7 cellular contexts compared by ENCODE assay signal in genomic region chr13:32031025-32031814, GRCh38.
A peak's percentile ranks its signal among the peaks of the same experiment; 100 is the strongest.
DNase-seq lines count a peak whose midpoint lies in the region; ATAC-seq and TF ChIP-seq lines count a peak whose summit lies in the region.

TSS of gene FRY (plus strand) at chr13:32031774. CDS start at chr13:32031796, 22 bp downstream.

- ATAC-seq in HG02763 (IDR thresholded peaks at IDR 0.05; ENCODE audit: unreplicated experiment), result peak; percentile 68
- ATAC-seq in central memory CD8-positive, alpha-beta T cell (replicated peaks; ENCODE audit: extremely low read depth, poor library complexity, severe bottlenecking), result peak; percentile 58

- DNase-seq in NCI-H1694 (lab: John Stamatoyannopoulos, UW) (peak; percentile 25), WERI-Rb-1 (peak; percentile 78), islet precursor cell (peak; percentile 95)
- DNase-seq in central memory CD8-positive, alpha-beta T cell (ENCODE audit: low spot score in 2 of 2), result peak in 1 of 2 donors; percentile 13
- peak; percentile 28 for DNase-seq in stimulated activated CD4-positive, alpha-beta T cell treated with anti-CD3 and anti-CD28 coated beads, Interleukin-12 subunit alpha, Interleukin-12 subunit beta, amount 100 ng/mL, for 4 hours

- H3K36me3 Mint-ChIP-seq in central memory CD8-positive, alpha-beta T cell (ENCODE audit: insufficient read depth), result peaks cover 2% of the 10 kb centered on the region

- peak within 1 kb of the TSS; percentile 71 for H3K27ac ChIP-seq in WERI-Rb-1

- H3K9me3 Mint-ChIP-seq in central memory CD8-positive, alpha-beta T cell, result no peaks in the 10 kb centered on the region

- H3K27ac Mint-ChIP-seq in central memory CD8-positive, alpha-beta T cell (ENCODE audit: low read depth), result peak within 1 kb of the TSS; percentile 41

- H3K36me3 ChIP-seq in WERI-Rb-1, result peaks cover 3% of the 10 kb centered on the region

- H3K4me3 Mint-ChIP-seq in central memory CD8-positive, alpha-beta T cell, result peak within 1 kb of the TSS; percentile 74

- TF ChIP-seq CTCF in WERI-Rb-1 (IDR thresholded peaks at IDR 0.05; ENCODE audit: low read depth, low read length), result no peak

- H3K4me3 ChIP-seq in WERI-Rb-1 (ENCODE audit: low read depth, low read length), result peak within 1 kb of the TSS; percentile 51

- H3K4me1 Mint-ChIP-seq in central memory CD8-positive, alpha-beta T cell, result peaks cover 17% of the 10 kb centered on the region

- peaks cover 70% of the 10 kb centered on the region for H3K27me3 Mint-ChIP-seq in central memory CD8-positive, alpha-beta T cell

- TF ChIP-seq POLR2A in GM15510 (IDR thresholded peaks at IDR 0.05; ENCODE audit: borderline replicate concordance, extremely low read depth, insufficient read length), result peak; percentile 27

- no peaks in the 10 kb centered on the region for H3K9me3 ChIP-seq in WERI-Rb-1 (ENCODE audit: severe bottlenecking)

- H3K27me3 ChIP-seq in WERI-Rb-1 (ENCODE audit: insufficient read depth, low read depth, severe bottlenecking), result no peaks in the 10 kb centered on the region
